In genomic region chr5:168239325-168239724, GRCh38 we compare ENCODE assay signal across 16 cellular contexts. TPM values are rescaled to one million over a fixed set of nuclear protein-coding genes. Genes with fewer than 3 reads are reported as not detected.
DNase-seq lines count a peak whose midpoint lies in the region; ATAC-seq and TF ChIP-seq lines count a peak whose summit lies in the region.
"Had no signal": no experiment of that assay in that cellular context is flagged by ENCODE, and none has a peak within 500 bp of the region (broad histone marks: within the 10 kb centered on the region; RNA-seq: fewer than 3 reads in every experiment).

No MANE protein-coding gene starts in this region.

- ATAC-seq in GM23338, result peak; percentile 69
- no peak for ATAC-seq in heart left ventricle
- ATAC-seq: CD8-positive, alpha-beta T cell; GM12878 had no signal

- no peak for TF ChIP-seq EP300 in sigmoid colon (IDR thresholded peaks at IDR 0.05)

- H3K4me3 Mint-ChIP-seq in GM23338 (no peak overlapping the region), nephron progenitor cell (no peak overlapping the region)
- H3K4me3 Mint-ChIP-seq: B cell; CD14-positive monocyte; CD8-positive, alpha-beta T cell had no signal

- no peak overlapping the region for H3K27ac ChIP-seq in BLaER1
- H3K27ac ChIP-seq in GM23338 (ENCODE audit: low read depth), result no peak overlapping the region
- H3K27ac ChIP-seq in heart left ventricle, result no peak overlapping the region
- H3K27ac ChIP-seq in sigmoid colon, result no peak overlapping the region
- H3K27ac ChIP-seq: GM23248, HL-60 had no signal

- H3K36me3 ChIP-seq in BLaER1, result peaks cover 58% of the 10 kb centered on the region
- H3K36me3 ChIP-seq in GM23338 (ENCODE audit: insufficient read depth), result no peaks in the 10 kb centered on the region
- H3K36me3 ChIP-seq in heart left ventricle, result peaks cover 0 to 14% (median 0%) of the 10 kb centered on the region in 9 donors
- no peaks in the 10 kb centered on the region for H3K36me3 ChIP-seq in sigmoid colon
- H3K36me3 ChIP-seq: HAP-1 had no signal

- H3K4me2 ChIP-seq in BLaER1 (peak overlapping the region; percentile 59), GM23338 (no peak overlapping the region)

- H3K4me1 Mint-ChIP-seq in GM23338 (peaks cover 15% of the 10 kb centered on the region; the same call in 2 of the 3 replicates), nephron progenitor cell (peaks cover 42% of the 10 kb centered on the region)
- H3K4me1 Mint-ChIP-seq: B cell, CD14-positive monocyte had no signal

- no peaks in the 10 kb centered on the region for H3K79me2 ChIP-seq in GM23338 (replicated peaks; ENCODE audit: insufficient read depth)

- TF ChIP-seq POLR2A in heart left ventricle (IDR thresholded peaks at IDR 0.05), result no peak
- no peak for TF ChIP-seq POLR2A in sigmoid colon (IDR thresholded peaks at IDR 0.05)

- H3K4me1 ChIP-seq in BLaER1, result peaks cover 27% of the 10 kb centered on the region
- H3K4me1 ChIP-seq in GM23338 (ENCODE audit: insufficient read depth), result no peaks in the 10 kb centered on the region
- H3K4me1 ChIP-seq in heart left ventricle, result no peaks in the 10 kb centered on the region
- no peaks in the 10 kb centered on the region for H3K4me1 ChIP-seq in sigmoid colon
- H3K4me1 ChIP-seq: HAP-1 had no signal

- H3K4me3 ChIP-seq in BLaER1, result no peak overlapping the region
- no peak overlapping the region for H3K4me3 ChIP-seq in GM23338
- H3K4me3 ChIP-seq in heart left ventricle, result no peak overlapping the region
- H3K4me3 ChIP-seq in sigmoid colon, result no peak overlapping the region
- H3K4me3 ChIP-seq: GM12878, GM23248, HAP-1 had no signal

- H3K27ac Mint-ChIP-seq in GM23338 (no peak overlapping the region), nephron progenitor cell (peak overlapping the region; percentile 97)
- H3K27ac Mint-ChIP-seq: B cell; CD14-positive monocyte; CD8-positive, alpha-beta T cell had no signal

- H3K36me3 Mint-ChIP-seq in GM23338 (ENCODE audit: low read depth) (no peaks in the 10 kb centered on the region), nephron progenitor cell (ENCODE audit: low read depth) (no peaks in the 10 kb centered on the region)
- H3K36me3 Mint-ChIP-seq: CD14-positive monocyte; CD8-positive, alpha-beta T cell had no signal

- no peaks in the 10 kb centered on the region for H3F3A ChIP-seq in GM23338 (replicated peaks; ENCODE audit: low read depth)

- no peaks in the 10 kb centered on the region for H3K9me3 Mint-ChIP-seq in GM23338
- no peaks in the 10 kb centered on the region for H3K9me3 Mint-ChIP-seq in nephron progenitor cell
- H3K9me3 Mint-ChIP-seq: CD8-positive, alpha-beta T cell had no signal

- peaks cover 5% of the 10 kb centered on the region; the same call in 1 of the 2 replicates for H4K20me1 ChIP-seq in BLaER1
- no peaks in the 10 kb centered on the region; the same call in 1 of the 2 replicates for H4K20me1 ChIP-seq in GM23338 (replicated peaks; ENCODE audit: insufficient read depth)

- intact Hi-C loops in heart left ventricle (cut with DNase I), result no loop called here
- intact Hi-C loops in sigmoid colon (cut with DNase I), result no loop called here

- H3K9me3 ChIP-seq in BLaER1, result no peaks in the 10 kb centered on the region
- H3K9me3 ChIP-seq in heart left ventricle, result no peaks in the 10 kb centered on the region
- H3K9me3 ChIP-seq in sigmoid colon, result peaks cover 0 to 6% (median 0%) of the 10 kb centered on the region in 4 donors
- H3K9me3 ChIP-seq: HAP-1 had no signal

- no peak overlapping the region for H2AFZ ChIP-seq in GM23338
- H2AFZ ChIP-seq: GM23248 had no signal

- TF ChIP-seq CTCF in GM23338 (conservative IDR thresholded peaks at IDR 0.05; ENCODE audit: low read depth in 2 of 2) (no peak), nephron progenitor cell (IDR thresholded peaks at IDR 0.05) (no peak), heart left ventricle (IDR thresholded peaks at IDR 0.05) (no peak), sigmoid colon (IDR thresholded peaks at IDR 0.05) (no peak)

- H3K9ac ChIP-seq in BLaER1, result no peak overlapping the region
- H3K9ac ChIP-seq: GM23248 had no signal

- H3K9me2 ChIP-seq in GM23338 (ENCODE audit: insufficient read depth), result no peaks in the 10 kb centered on the region

- H3K27me3 ChIP-seq in BLaER1, result no peaks in the 10 kb centered on the region
- H3K27me3 ChIP-seq in GM23338 (ENCODE audit: insufficient read depth), result peaks cover 21% of the 10 kb centered on the region; the same call in 1 of the 2 replicates
- no peaks in the 10 kb centered on the region for H3K27me3 ChIP-seq in heart left ventricle
- H3K27me3 ChIP-seq in sigmoid colon, result no peaks in the 10 kb centered on the region

- DNase-seq in GM23338 (ENCODE audit: low spot score) (peak; percentile 38), cerebellar cortex (ENCODE audit: low spot score) (peak; percentile 59), nephron progenitor cell (no peak), heart left ventricle (no peak), sigmoid colon (no peak), KG1 (lab: John Stamatoyannopoulos, UW) (no peak)
- DNase-seq: CD8-positive, alpha-beta T cell; COR-L47; DND-41; GM23248 had no signal

- peaks cover 14% of the 10 kb centered on the region for H3K27me3 Mint-ChIP-seq in GM23338 (ENCODE audit: insufficient read depth, low read depth, poor library complexity)
- H3K27me3 Mint-ChIP-seq in nephron progenitor cell (ENCODE audit: low read depth, poor library complexity), result no peaks in the 10 kb centered on the region

TF ChIP-seq in GM23338, 12 proteins besides CTCF, POLR2A, EP300 and RAD21:
- TF ChIP-seq POLR2AphosphoS5 (IDR thresholded peaks at IDR 0.05; ENCODE audit: low read depth) (0 out of 2 replicates have a peak, but pooled peaks have one; percentile 33), JUNB (IDR thresholded peaks at IDR 0.05; ENCODE audit: unreplicated experiment) (no peak)
- TF ChIP-seq, protein P1, sequence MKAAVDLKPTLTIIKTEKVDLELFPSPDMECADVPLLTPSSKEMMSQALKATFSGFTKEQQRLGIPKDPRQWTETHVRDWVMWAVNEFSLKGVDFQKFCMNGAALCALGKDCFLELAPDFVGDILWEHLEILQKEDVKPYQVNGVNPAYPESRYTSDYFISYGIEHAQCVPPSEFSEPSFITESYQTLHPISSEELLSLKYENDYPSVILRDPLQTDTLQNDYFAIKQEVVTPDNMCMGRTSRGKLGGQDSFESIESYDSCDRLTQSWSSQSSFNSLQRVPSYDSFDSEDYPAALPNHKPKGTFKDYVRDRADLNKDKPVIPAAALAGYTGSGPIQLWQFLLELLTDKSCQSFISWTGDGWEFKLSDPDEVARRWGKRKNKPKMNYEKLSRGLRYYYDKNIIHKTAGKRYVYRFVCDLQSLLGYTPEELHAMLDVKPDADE (IDR thresholded peaks at IDR 0.05), result no peak

RNA-seq across cellular contexts. Expression of gene WWC1, which starts 52.1 kb away (rescaled TPM):
- total RNA-seq in GM23338 (2014; rRNA removed; shearing (Covaris generic)), result 27.8 and 33.2 TPM in 2 replicates
- polyA plus RNA-seq in GM23338 (2016; fragmentation: Nextera tagmentation; extraction: Ambion mirVana) (23.6 and 25.4 TPM in 2 replicates), heart left ventricle (10 to 100 TPM in 1 of 2 donors, under 1 TPM in 1; 0.23 to 21.5 TPM), sigmoid colon (10 to 100 TPM; 11.4 to 15.4 (median 15.0) TPM)
- total RNA-seq in heart left ventricle (10 to 100 TPM in 1 of 9 donors, 1 to 10 TPM in 6, under 1 TPM in 2; 0.32 to 10.7 (median 1.7) TPM), sigmoid colon (1 to 10 TPM in 1 of 4 donors, under 1 TPM in 2, not detected in 1; 0.27 to 1.1 (median 0.28) TPM)
- total RNA-seq: CD8-positive, alpha-beta T cell had no signal
- polyA plus RNA-seq: CD14-positive monocyte had no signal

Comparison
In these comparisons a context has a peak if more than half of its experiments do, and no peak if none do; other contexts are left out.
1. DNase-seq: peak in GM23338 (single experiment) and cerebellar cortex (single experiment); none in nephron progenitor cell (single experiment), heart left ventricle (0 of 5), sigmoid colon (single experiment) and KG1 (single experiment).